In genomic region chr10:48523820-48524758, GRCh38 we compare ENCODE assay signal across 1 cellular context.
TF ChIP-seq lines count a peak whose summit lies in the region.

No MANE protein-coding gene starts in this region.

TF ChIP-seq in K562, 482 proteins besides CTCF, POLR2A, EP300 and RAD21 (continued from another document and continues in another):
- no peak for TF ChIP-seq ZNF407 (IDR thresholded peaks at IDR 0.05; ENCODE audit: low read depth)
- TF ChIP-seq LEF1 (IDR thresholded peaks at IDR 0.05) = no peak
- TF ChIP-seq PRDM10 (IDR thresholded peaks at IDR 0.05; ENCODE audit: partially characterized antibody) = no peak
- TF ChIP-seq NR1H2 (CRISPR knock-in tag; IDR thresholded peaks at IDR 0.05) = no peak
- TF ChIP-seq KDM5B (IDR thresholded peaks at IDR 0.05; ENCODE audit: insufficient replicate concordance, low read depth, low read length) = peak; percentile 44
- no peak for TF ChIP-seq ZC3H11A (IDR thresholded peaks at IDR 0.05; ENCODE audit: low read depth, low read length)
- TF ChIP-seq ZBTB43 (CRISPR knock-in tag; IDR thresholded peaks at IDR 0.05) = no peak
- TF ChIP-seq EGR1 (conservative IDR thresholded peaks at IDR 0.05) = 0 out of 2 replicates have a peak, but pooled peaks have one; percentile 36
- no peak for TF ChIP-seq ZNF165 (CRISPR knock-in tag; IDR thresholded peaks at IDR 0.05; ENCODE audit: borderline replicate concordance)
- 0 out of 2 replicates have a peak, but pooled peaks have one; percentile 15 for TF ChIP-seq JUND (IDR thresholded peaks at IDR 0.05; ENCODE audit: borderline replicate concordance, low read depth, low read length)
- TF ChIP-seq JUND (tag; IDR thresholded peaks at IDR 0.05; ENCODE audit: borderline replicate concordance, low read depth, low read length) = no peak
- no peak for TF ChIP-seq PATZ1 (CRISPR knock-in tag; IDR thresholded peaks at IDR 0.05; ENCODE audit: borderline replicate concordance)
- TF ChIP-seq MTA2 (IDR thresholded peaks at IDR 0.05; ENCODE audit: low read depth) = no peak
- TF ChIP-seq NFIC (IDR thresholded peaks at IDR 0.05) = no peak
- TF ChIP-seq POLR2G (IDR thresholded peaks at IDR 0.05; ENCODE audit: low read depth, low read length) = peak; percentile 73
- TF ChIP-seq TEAD4 (IDR thresholded peaks at IDR 0.05; ENCODE audit: low read length) = no peak
- no peak for TF ChIP-seq TEAD4 (CRISPR knock-in tag; IDR thresholded peaks at IDR 0.05; ENCODE audit: borderline replicate concordance)
- TF ChIP-seq SAP30 (IDR thresholded peaks at IDR 0.05; ENCODE audit: borderline replicate concordance, insufficient read depth, low read depth, low read length, poor library complexity, severe bottlenecking) = no peak
- TF ChIP-seq CREBBP (IDR thresholded peaks at IDR 0.05; ENCODE audit: low read depth, low read length) = no peak
- no peak for TF ChIP-seq DNMT1 (IDR thresholded peaks at IDR 0.05)
- TF ChIP-seq FOSL1 (tag; conservative IDR thresholded peaks at IDR 0.05) = no peak
- TF ChIP-seq E2F4 (CRISPR knock-in tag; IDR thresholded peaks at IDR 0.05; ENCODE audit: low read depth) = no peak
- TF ChIP-seq STAG1 (CRISPR knock-in tag; IDR thresholded peaks at IDR 0.05; ENCODE audit: borderline replicate concordance) = no peak
- no peak for TF ChIP-seq PTRF (tag; IDR thresholded peaks at IDR 0.05)
- no peak for TF ChIP-seq HDAC2 (IDR thresholded peaks at IDR 0.05)
- no peak for TF ChIP-seq E2F8 (IDR thresholded peaks at IDR 0.05; ENCODE audit: low read depth, partially characterized antibody)
